Comparison of ENCODE assay signal across 12 cellular contexts in the genomic region with DNA sequence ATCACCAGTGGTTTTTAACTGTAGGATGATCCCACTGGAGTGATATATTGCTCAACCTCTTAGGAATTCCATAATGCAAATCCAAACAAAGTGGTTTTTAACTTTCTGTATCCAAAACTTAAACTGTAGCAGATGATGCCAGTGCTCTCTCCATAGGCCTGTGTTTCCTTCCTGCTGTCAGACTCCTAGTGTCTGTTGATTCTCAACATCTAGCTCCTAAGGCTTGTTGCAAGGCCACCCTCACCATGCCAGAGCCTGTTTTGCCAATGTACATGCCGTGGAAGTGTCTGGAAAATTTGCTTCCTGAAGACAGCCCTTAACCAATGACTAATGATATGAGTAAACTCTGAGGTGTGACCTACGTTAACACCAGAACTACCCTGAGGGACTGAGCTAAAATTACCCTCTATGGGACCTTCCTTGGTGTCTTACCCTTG. TPM values are rescaled to one million over a fixed set of nuclear protein-coding genes. Genes with fewer than 3 reads are reported as not detected.
DNase-seq lines count a peak whose midpoint lies in the region; ATAC-seq lines count a peak whose summit lies in the region.
"Had no signal": no experiment of that assay in that cellular context is flagged by ENCODE, and none has a peak within 500 bp of the region (broad histone marks: within the 10 kb centered on the region; RNA-seq: fewer than 3 reads in every experiment).

No MANE protein-coding gene starts in this region.

- intact Hi-C loops in left cardiac atrium (cut with DNase I) (no loop called here), Right ventricle myocardium inferior (cut with DNase I) (no loop called here), left ventricle myocardium superior (cut with micrococcal nuclease) (no loop called here), sciatic nerve (cut with DNase I) (no loop called here)

- no peak overlapping the region for H3K9ac ChIP-seq in adipocyte (ENCODE audit: low read length)
- H3K9ac ChIP-seq in subcutaneous abdominal adipose tissue (ENCODE audit: low read length in 5 of 5) = no peak overlapping the region
- H3K9ac ChIP-seq: neural progenitor cell had no signal

- H3K27me3 ChIP-seq in adipocyte (replicated peaks; ENCODE audit: control insufficient read depth, insufficient read depth, low read length) (no peaks in the 10 kb centered on the region), subcutaneous abdominal adipose tissue (ENCODE audit: control insufficient read depth in 5 of 5, insufficient read depth in 4 of 5, low read length in 5 of 5) (no peaks in the 10 kb centered on the region)
- H3K27me3 ChIP-seq: neural progenitor cell had no signal

- ATAC-seq in left cardiac atrium = peak in 1 of 2 donors; percentile 85
- ATAC-seq in Right ventricle myocardium inferior = no peak
- peak; percentile 61 for ATAC-seq in left ventricle myocardium superior
- no peak for ATAC-seq in HG02884 (IDR thresholded peaks at IDR 0.05; ENCODE audit: unreplicated experiment)
- no peak for ATAC-seq in HG02571 (IDR thresholded peaks at IDR 0.05; ENCODE audit: unreplicated experiment)
- no peak for ATAC-seq in sciatic nerve

- DNase-seq in left cardiac atrium (peak; percentile 24), Right ventricle myocardium inferior (ENCODE audit: missing footprints) (no peak), adipocyte (ENCODE audit: low read depth) (peak; percentile 82), left ventricle myocardium superior (no peak), sciatic nerve (ENCODE audit: low spot score) (no peak)
- DNase-seq: activated CD8-positive, alpha-beta memory T cell treated with anti-CD3 and anti-CD28 coated beads, Interleukin-2, amount 50 U/mL, for 4 hours; CD4-positive, CD25-positive, alpha-beta regulatory T cell; RPMI8226 had no signal

- H3K4me1 ChIP-seq in adipocyte (ENCODE audit: control insufficient read depth, insufficient read depth, low read length) (peaks cover 36% of the 10 kb centered on the region), subcutaneous abdominal adipose tissue (ENCODE audit: control insufficient read depth in 5 of 5, insufficient read depth in 5 of 5, low read length in 5 of 5) (peaks cover 0 to 17% (median 5%) of the 10 kb centered on the region in 5 donors)
- H3K4me1 ChIP-seq: neural progenitor cell had no signal

- no peaks in the 10 kb centered on the region for H3K9me3 ChIP-seq in adipocyte (ENCODE audit: control insufficient read depth, low read length)
- H3K9me3 ChIP-seq in subcutaneous abdominal adipose tissue (ENCODE audit: control insufficient read depth in 5 of 5, low read length in 5 of 5) = no peaks in the 10 kb centered on the region

- H3K36me3 ChIP-seq in adipocyte (ENCODE audit: control insufficient read depth, insufficient read depth, low read length, severe bottlenecking) (peaks cover 20% of the 10 kb centered on the region), subcutaneous abdominal adipose tissue (ENCODE audit: control insufficient read depth in 5 of 5, insufficient read depth in 5 of 5, low read length in 5 of 5) (peaks cover 2 to 8% (median 5%) of the 10 kb centered on the region in 5 donors)
- H3K36me3 ChIP-seq: neural progenitor cell had no signal

- H3K27ac ChIP-seq in subcutaneous abdominal adipose tissue (ENCODE audit: low read depth, low read length) = peak overlapping the region; percentile 33
- H3K27ac ChIP-seq: neural progenitor cell had no signal

- peak overlapping the region; percentile 3 for H3K4me3 ChIP-seq in adipocyte (ENCODE audit: low read length)
- no peak overlapping the region for H3K4me3 ChIP-seq in subcutaneous abdominal adipose tissue (ENCODE audit: low read depth in 1 of 5, low read length in 5 of 5)
- H3K4me3 ChIP-seq: neural progenitor cell had no signal

RNA-seq across cellular contexts. Expression of a gene that starts 39.3 kb away (rescaled TPM):
- total RNA-seq in left cardiac atrium (10 to 100 TPM; 17.2 to 21.6 TPM), Right ventricle myocardium inferior (19.6 TPM), left ventricle myocardium superior (19.4 TPM), sciatic nerve (37.5 TPM)

Comparison
In these comparisons a context has a peak if more than half of its experiments do, and no peak if none do; other contexts are left out.
1. DNase-seq: peak in left cardiac atrium (single experiment) and adipocyte (single experiment); none in Right ventricle myocardium inferior (single experiment), left ventricle myocardium superior (single experiment) and sciatic nerve (single experiment).